ENCODE assay signal across 22 cellular contexts in genomic region chr15:80090041-80090440, GRCh38.
"Had no signal": no experiment of that assay in that cellular context is flagged by ENCODE, and none has a peak within 500 bp of the region (broad histone marks: within the 10 kb centered on the region; RNA-seq: fewer than 3 reads in every experiment).

No MANE protein-coding gene starts in this region.

- H3K4me2 ChIP-seq: KMS-11 had no signal

- H3K4me3 ChIP-seq: K562 had no signal

- H3K9ac ChIP-seq: KMS-11 had no signal

- DNase-seq: Kasumi-1, NCI-H1092, NCI-H1105 treated with DMSO at 0.1 percent for 48 hours, NCI-H1417 treated with DMSO at 0.1 percent for 48 hours, NCI-H146, NCI-H1694 treated with DMSO at 0.1 percent for 48 hours, NCI-H1930, NCI-H2081, NCI-H2107, NCI-H2227 treated with DMSO at 0.1 percent for 48 hours, NCI-H524, NCI-H526 treated with DMSO at 0.1 percent for 48 hours, NCI-H748 treated with DMSO at 0.1 percent for 48 hours, Right ventricle myocardium superior, RPMI8226, SIG-M5 had no signal

- H3K9me3 Mint-ChIP-seq: IgD-negative memory B cell had no signal

- FAIRE-seq: HTR-8/SVneo, K562, RCC 7860 had no signal

- H3K27ac ChIP-seq: HL-60, KMS-11 had no signal

- H3K27me3 Mint-ChIP-seq: IgD-negative memory B cell had no signal

- ATAC-seq: K562 had no signal
